In genomic region chr3:52782412-52783210, GRCh38 we compare ENCODE assay signal across 1 cellular context.
TF ChIP-seq lines count a peak whose summit lies in the region.

No MANE protein-coding gene starts in this region.

TF ChIP-seq in WTC11, 78 proteins besides CTCF, POLR2A, EP300 and RAD21 (continued from another document):
- no peak for TF ChIP-seq ZNF532 (CRISPR knock-in tag; IDR thresholded peaks at IDR 0.05; ENCODE audit: borderline replicate concordance)
- TF ChIP-seq RORB (CRISPR knock-in tag; IDR thresholded peaks at IDR 0.05), result no peak
- TF ChIP-seq ZNF219 (CRISPR knock-in tag; IDR thresholded peaks at IDR 0.05; ENCODE audit: borderline replicate concordance), result no peak
- TF ChIP-seq ZNF232 (CRISPR knock-in tag; IDR thresholded peaks at IDR 0.05), result no peak
